In genomic region chr10:42630537-42631134, GRCh38 we compare ENCODE assay signal across 21 cellular contexts. TPM values are rescaled to one million over a fixed set of nuclear protein-coding genes. Genes with fewer than 3 reads are reported as not detected.
DNase-seq lines count a peak whose midpoint lies in the region; ATAC-seq lines count a peak whose summit lies in the region.
"Had no signal": no experiment of that assay in that cellular context is flagged by ENCODE, and none has a peak within 500 bp of the region (broad histone marks: within the 10 kb centered on the region; RNA-seq: fewer than 3 reads in every experiment).

No MANE protein-coding gene starts in this region.

- no peak overlapping the region for H3K23ac ChIP-seq in trophoblast cell (ENCODE audit: low read length)

- H3K4me3 ChIP-seq in naive thymus-derived CD4-positive, alpha-beta T cell (ENCODE audit: low read length), result no peak overlapping the region
- H3K4me3 ChIP-seq in trophoblast cell (ENCODE audit: low read depth, low read length), result no peak overlapping the region
- H3K4me3 ChIP-seq: left lung, tibial nerve had no signal

- peaks cover 7 to 8% of the 10 kb centered on the region in 2 donors for H3K4me1 ChIP-seq in naive thymus-derived CD4-positive, alpha-beta T cell (ENCODE audit: control insufficient read depth in 2 of 2, insufficient read depth in 2 of 2, low read length in 2 of 2)
- H3K4me1 ChIP-seq in trophoblast cell (ENCODE audit: control insufficient read depth in 1 of 2, insufficient read depth in 2 of 2, low read length in 2 of 2), result no peaks in the 10 kb centered on the region
- H3K4me1 ChIP-seq: left lung, tibial nerve had no signal

- H4K91ac ChIP-seq in trophoblast cell (ENCODE audit: low read depth, low read length), result no peak overlapping the region

- H3K27ac Mint-ChIP-seq in activated CD4-positive, alpha-beta T cell treated with anti-CD3 and anti-CD28 coated beads for 36 hours, result peak overlapping the region; percentile 37
- peak overlapping the region; percentile 13 for H3K27ac Mint-ChIP-seq in activated naive CD8-positive, alpha-beta T cell treated with anti-CD3 and anti-CD28 coated beads, Interleukin-2, amount 50 U/mL, for 24 hours
- peak overlapping the region; percentile 16 to 87 (median 69) for H3K27ac Mint-ChIP-seq in naive thymus-derived CD4-positive, alpha-beta T cell

- H3K14ac ChIP-seq in trophoblast cell (ENCODE audit: low read length), result no peak overlapping the region

- DNase-seq in activated CD4-positive, alpha-beta T cell treated with anti-CD3 and anti-CD28 coated beads for 36 hours, result no peak
- DNase-seq in activated CD4-positive, alpha-beta T cell treated with anti-CD3 and anti-CD28 coated beads, Interleukin-2, amount 50 U/mL, for 4 hours, result no peak
- DNase-seq in HK-2 (ENCODE audit: unreplicated experiment) (peak; percentile 11), trophoblast cell (no peak), AG20443 (ENCODE audit: low spot score) (no peak)
- no peak for DNase-seq in activated naive CD8-positive, alpha-beta T cell treated with anti-CD3 and anti-CD28 coated beads, Interleukin-2, amount 50 U/mL, for 24 hours
- no peak for DNase-seq in naive thymus-derived CD4-positive, alpha-beta T cell
- DNase-seq: 8988T; amygdala; COR-L47; GOT3; left lung; MV-4-11; NCI-H2171; retina; SHP77 treated with DMSO at 0.1 percent for 48 hours; stimulated activated CD4-positive, alpha-beta T cell treated with anti-CD3 and anti-CD28 coated beads, Interleukin-2, amount 100 ng/mL, for 24 hours had no signal

- H2BK5ac ChIP-seq in trophoblast cell (ENCODE audit: low read depth, low read length, poor library complexity), result no peak overlapping the region

- no peak overlapping the region for H2BK120ac ChIP-seq in trophoblast cell (ENCODE audit: insufficient read depth, low read length, poor library complexity)

- no peak overlapping the region for H4K8ac ChIP-seq in trophoblast cell (ENCODE audit: low read depth, low read length)

- no peak overlapping the region for H3K4ac ChIP-seq in trophoblast cell (ENCODE audit: low read depth, low read length)

- H3K36me3 Mint-ChIP-seq in activated CD4-positive, alpha-beta T cell treated with anti-CD3 and anti-CD28 coated beads for 36 hours (ENCODE audit: low read depth), result peaks cover 61% of the 10 kb centered on the region
- H3K36me3 Mint-ChIP-seq in activated naive CD8-positive, alpha-beta T cell treated with anti-CD3 and anti-CD28 coated beads, Interleukin-2, amount 50 U/mL, for 24 hours (ENCODE audit: low read depth), result peaks cover 64% of the 10 kb centered on the region
- H3K36me3 Mint-ChIP-seq in naive thymus-derived CD4-positive, alpha-beta T cell, result peaks cover 26 to 74% (median 59%) of the 10 kb centered on the region in 5 donors

- peak overlapping the region; percentile 21 for H3K27ac ChIP-seq in naive thymus-derived CD4-positive, alpha-beta T cell (ENCODE audit: low read depth, low read length)
- H3K27ac ChIP-seq in trophoblast cell (ENCODE audit: low read depth, low read length), result no peak overlapping the region
- H3K27ac ChIP-seq: left lung, tibial nerve had no signal

- POLR2A ChIA-PET in activated CD4-positive, alpha-beta T cell treated with anti-CD3 and anti-CD28 coated beads for 36 hours (lab: Charles Lee), result no interaction called here
- POLR2A ChIA-PET in naive thymus-derived CD4-positive, alpha-beta T cell (lab: Charles Lee), result interaction anchor here (0.7 kb wide), 1 partner anchor 18 kb away, joined by 3 read pairs; no protein-coding TSS in a partner anchor

- no peaks in the 10 kb centered on the region for H3K27me3 ChIP-seq in naive thymus-derived CD4-positive, alpha-beta T cell (ENCODE audit: control insufficient read depth in 2 of 2, insufficient read depth in 2 of 2, low read length in 2 of 2)
- no peaks in the 10 kb centered on the region for H3K27me3 ChIP-seq in trophoblast cell (ENCODE audit: insufficient read depth, low read length)
- H3K27me3 ChIP-seq: left lung, tibial nerve had no signal

- H3K4me1 Mint-ChIP-seq in activated CD4-positive, alpha-beta T cell treated with anti-CD3 and anti-CD28 coated beads for 36 hours, result peaks cover 28% of the 10 kb centered on the region
- H3K4me1 Mint-ChIP-seq in activated naive CD8-positive, alpha-beta T cell treated with anti-CD3 and anti-CD28 coated beads, Interleukin-2, amount 50 U/mL, for 24 hours, result peaks cover 23% of the 10 kb centered on the region
- peaks cover 27 to 61% (median 50%) of the 10 kb centered on the region in 7 donors for H3K4me1 Mint-ChIP-seq in naive thymus-derived CD4-positive, alpha-beta T cell
- H3K4me1 Mint-ChIP-seq: nephron had no signal

- H2AFZ ChIP-seq in trophoblast cell (ENCODE audit: insufficient read depth, low read length, poor library complexity), result no peak overlapping the region

- H3K9me3 ChIP-seq in naive thymus-derived CD4-positive, alpha-beta T cell (ENCODE audit: control insufficient read depth in 2 of 3, low read length in 3 of 3), result no peaks in the 10 kb centered on the region
- no peaks in the 10 kb centered on the region for H3K9me3 ChIP-seq in trophoblast cell (ENCODE audit: insufficient read depth, low read depth, low read length)
- H3K9me3 ChIP-seq: left lung, tibial nerve had no signal

- no peaks in the 10 kb centered on the region for H3K27me3 Mint-ChIP-seq in activated CD4-positive, alpha-beta T cell treated with anti-CD3 and anti-CD28 coated beads for 36 hours
- H3K27me3 Mint-ChIP-seq in activated naive CD8-positive, alpha-beta T cell treated with anti-CD3 and anti-CD28 coated beads, Interleukin-2, amount 50 U/mL, for 24 hours, result no peaks in the 10 kb centered on the region
- H3K27me3 Mint-ChIP-seq in naive thymus-derived CD4-positive, alpha-beta T cell, result no peaks in the 10 kb centered on the region

- H2AK5ac ChIP-seq in trophoblast cell (ENCODE audit: low read length), result no peak overlapping the region

- ATAC-seq in activated CD4-positive, alpha-beta T cell treated with anti-CD3 and anti-CD28 coated beads for 36 hours, result no peak
- no peak for ATAC-seq in activated naive CD8-positive, alpha-beta T cell treated with anti-CD3 and anti-CD28 coated beads, Interleukin-2, amount 50 U/mL, for 24 hours
- ATAC-seq in naive thymus-derived CD4-positive, alpha-beta T cell, result no peak
- ATAC-seq in GM21526 (IDR thresholded peaks at IDR 0.05; ENCODE audit: low FRiP score, unreplicated experiment), result no peak
- ATAC-seq: esophagus mucosa, left lung had no signal

- H4K12ac ChIP-seq in trophoblast cell (ENCODE audit: low read depth, low read length), result no peak overlapping the region

- H3K4me3 Mint-ChIP-seq in activated CD4-positive, alpha-beta T cell treated with anti-CD3 and anti-CD28 coated beads for 36 hours, result no peak overlapping the region
- no peak overlapping the region for H3K4me3 Mint-ChIP-seq in activated naive CD8-positive, alpha-beta T cell treated with anti-CD3 and anti-CD28 coated beads, Interleukin-2, amount 50 U/mL, for 24 hours
- H3K4me3 Mint-ChIP-seq in naive thymus-derived CD4-positive, alpha-beta T cell, result peak overlapping the region in 6 of 10 donors; percentile 6 to 59 (median 22)
- H3K4me3 Mint-ChIP-seq: nephron had no signal

- no peaks in the 10 kb centered on the region for H3K9me3 Mint-ChIP-seq in activated CD4-positive, alpha-beta T cell treated with anti-CD3 and anti-CD28 coated beads for 36 hours (ENCODE audit: low read depth)
- no peaks in the 10 kb centered on the region for H3K9me3 Mint-ChIP-seq in activated naive CD8-positive, alpha-beta T cell treated with anti-CD3 and anti-CD28 coated beads, Interleukin-2, amount 50 U/mL, for 24 hours
- peaks cover 0 to 11% (median 2%) of the 10 kb centered on the region in 11 donors for H3K9me3 Mint-ChIP-seq in naive thymus-derived CD4-positive, alpha-beta T cell
- H3K9me3 Mint-ChIP-seq: nephron had no signal

- intact Hi-C loops in activated CD4-positive, alpha-beta T cell treated with anti-CD3 and anti-CD28 coated beads for 36 hours (cut with DNase I, micrococcal nuclease), result loop anchor here (10.0 kb wide), 2 partner anchors 474 to 504 kb away; partner anchors contain the start of gene CSGALNACT2 (in 1 of the 2)
- intact Hi-C loops in naive thymus-derived CD4-positive, alpha-beta T cell (cut with micrococcal nuclease), result loop anchor here in 1 of 2 donors (10.0 kb wide), 1 partner anchor 654 kb away; no protein-coding TSS in a partner anchor

- CTCF ChIA-PET in activated CD4-positive, alpha-beta T cell treated with anti-CD3 and anti-CD28 coated beads for 36 hours (lab: Charles Lee), result interaction anchor here (0.7 kb wide), 1 partner anchor 19 kb away, joined by 3 read pairs; no protein-coding TSS in a partner anchor
- CTCF ChIA-PET in naive thymus-derived CD4-positive, alpha-beta T cell (lab: Charles Lee), result no interaction called here

- H3K79me1 ChIP-seq in trophoblast cell (ENCODE audit: low read length), result no peaks in the 10 kb centered on the region

- no peak overlapping the region for H3K9ac ChIP-seq in trophoblast cell (ENCODE audit: low read length)

- no peak overlapping the region for H3K18ac ChIP-seq in trophoblast cell (ENCODE audit: low read length)

- no CpG with 5 or more reads among the region's 1 CpG for WGBS in trophoblast cell (ENCODE audit: extremely low coverage, insufficient coverage, insufficient read length)

- H3K79me2 ChIP-seq in trophoblast cell (ENCODE audit: control insufficient read depth, insufficient read depth, low read length, poor library complexity), result no peaks in the 10 kb centered on the region

- H3K4me2 ChIP-seq in trophoblast cell (ENCODE audit: low read length), result no peak overlapping the region

- peaks cover 4 to 64% (median 14%) of the 10 kb centered on the region in 3 experiments for H3K36me3 ChIP-seq in naive thymus-derived CD4-positive, alpha-beta T cell (ENCODE audit: control insufficient read depth in 2 of 3, insufficient read depth in 3 of 3, low read length in 3 of 3)
- peaks cover 6 to 8% of the 10 kb centered on the region in 2 experiments for H3K36me3 ChIP-seq in trophoblast cell (ENCODE audit: control insufficient read depth in 1 of 2, insufficient read depth in 2 of 2, low read length in 2 of 2)

- H2BK12ac ChIP-seq in trophoblast cell (ENCODE audit: low read length), result no peak overlapping the region

RNA-seq across cellular contexts. Expression of gene ZNF33B, which starts 7.7 kb away (rescaled TPM):
- 10 to 100 TPM in 1 of 2 experiments, 1 to 10 TPM in 1; 7.4 to 10.5 TPM for total RNA-seq in activated CD4-positive, alpha-beta T cell treated with anti-CD3 and anti-CD28 coated beads for 36 hours
- 10 to 100 TPM; 26.3 to 77.1 (median 34.8) TPM for total RNA-seq in naive thymus-derived CD4-positive, alpha-beta T cell
- polyA plus RNA-seq in naive thymus-derived CD4-positive, alpha-beta T cell, result 10 to 100 TPM; 15.6 to 19.9 TPM
- polyA plus RNA-seq in trophoblast cell (2013), result 8.7 and 10.6 TPM in 2 replicates

Comparison
In these comparisons a context has a peak if more than half of its experiments do, and no peak if none do; other contexts are left out.
1. H3K27ac Mint-ChIP-seq: peak in every context shown above with its lines; median percentile 69 in naive thymus-derived CD4-positive, alpha-beta T cell; 37 in activated CD4-positive, alpha-beta T cell treated with anti-CD3 and anti-CD28 coated beads for 36 hours; 13 in activated naive CD8-positive, alpha-beta T cell treated with anti-CD3 and anti-CD28 coated beads, Interleukin-2, amount 50 U/mL, for 24 hours.
2. H3K4me3 Mint-ChIP-seq: peak in naive thymus-derived CD4-positive, alpha-beta T cell (6 of 10); none in activated CD4-positive, alpha-beta T cell treated with anti-CD3 and anti-CD28 coated beads for 36 hours (single experiment) and activated naive CD8-positive, alpha-beta T cell treated with anti-CD3 and anti-CD28 coated beads, Interleukin-2, amount 50 U/mL, for 24 hours (single experiment).